ENCODE assay signal across 13 cellular contexts in genomic region chr17:79916506-79916905, GRCh38.
DNase-seq lines count a peak whose midpoint lies in the region; ATAC-seq, FAIRE-seq and TF ChIP-seq lines count a peak whose summit lies in the region.
"Had no signal": no experiment of that assay in that cellular context is flagged by ENCODE, and none has a peak within 500 bp of the region (broad histone marks: within the 10 kb centered on the region; RNA-seq: fewer than 3 reads in every experiment).

No MANE protein-coding gene starts in this region.

- no peak overlapping the region for H2AFZ ChIP-seq in Loucy (ENCODE audit: low read length)
- no peak overlapping the region for H2AFZ ChIP-seq in HepG2 (ENCODE audit: low read length)

- no peak overlapping the region for H3K4me3 ChIP-seq in A549
- H3K4me3 ChIP-seq in Loucy (ENCODE audit: low read length, poor library complexity, severe bottlenecking) = no peak overlapping the region
- no peak overlapping the region for H3K4me3 ChIP-seq in HepG2 (replicated peaks in 1 of 3; ENCODE audit: insufficient read depth in 1 of 3, low read depth in 2 of 3, low read length in 3 of 3)
- H3K4me3 ChIP-seq in spleen = no peak overlapping the region
- H3K4me3 ChIP-seq: GM12878, HAP-1 had no signal

- in situ Hi-C loops in HepG2 (cut with HindIII; ENCODE audit: extremely low pct_ligation_motif_present, low pct_unique_long_range_greater_than_20kb) = loop anchor here (5.0 kb wide), 1 partner anchor 109 kb away; no protein-coding TSS in a partner anchor

- CTCF ChIA-PET in A549 (lab: Yijun Ruan, JAX) = interaction anchor here (0.6 to 5.2 kb wide), 34 partner anchors 10 to 1307 kb away, joined by 3 to 51 read pairs (median 6); partner anchors contain the start of genes CBX4 and CBX8
- CTCF ChIA-PET in HepG2 (lab: Yijun Ruan, JAX; ENCODE audit: low intra/inter-chr PET ratio, low total read pairs) = interaction anchor here (0.8 to 1.2 kb wide), 2 partner anchors 10 to 108 kb away, joined by 3 read pairs; no protein-coding TSS in a partner anchor

- 78% methylated on average over 6 of the region's 6 CpGs for WGBS in A549 (ENCODE audit: missing lambda C conversion rate)
- WGBS in HepG2 (ENCODE audit: low lambda C conversion rate) = 22% methylated on average over 6 of the region's 6 CpGs
- 85 to 91% (median 87%) methylated on average over 6 of the region's 6 CpGs for WGBS in spleen, 5 donors

- peak overlapping the region; percentile 42 for H3K4me2 ChIP-seq in A549
- H3K4me2 ChIP-seq in Loucy (ENCODE audit: low read depth, low read length, poor library complexity, severe bottlenecking) = no peak overlapping the region
- H3K4me2 ChIP-seq in HepG2 (ENCODE audit: low read depth, low read length) = no peak overlapping the region

- H3K4me1 ChIP-seq in A549 (peaks cover 35% of the 10 kb centered on the region), Loucy (ENCODE audit: insufficient read depth, low read length, poor library complexity, severe bottlenecking) (no peaks in the 10 kb centered on the region), HepG2 (ENCODE audit: insufficient read depth, low read length) (peaks cover 77% of the 10 kb centered on the region), spleen (peaks cover 0 to 37% (median 15%) of the 10 kb centered on the region in 6 donors)
- H3K4me1 ChIP-seq: HAP-1 had no signal

- TF ChIP-seq CTCF in A549 (IDR thresholded peaks at IDR 0.05) (no peak), Loucy (conservative IDR thresholded peaks at IDR 0.05; ENCODE audit: low read length) (0 out of 2 replicates have a peak, but pooled peaks have one; percentile 2), HepG2 (CRISPR knock-in tag; IDR thresholded peaks at IDR 0.05) (no peak), spleen (IDR thresholded peaks at IDR 0.05 in 8 of 11, conservative IDR thresholded peaks at IDR 0.05 in 3 of 11) (peak in 1 of 11 experiments; percentile 6), omental fat pad (IDR thresholded peaks at IDR 0.05) (no peak)

- H3K9ac ChIP-seq in Loucy (ENCODE audit: low read depth, low read length, poor library complexity, severe bottlenecking) (no peak overlapping the region), HepG2 (ENCODE audit: insufficient read depth, low read depth, low read length) (no peak overlapping the region)

- H3K79me2 ChIP-seq in Loucy (ENCODE audit: insufficient read depth, low read length) = no peaks in the 10 kb centered on the region
- H3K79me2 ChIP-seq in HepG2 (ENCODE audit: insufficient read depth, low read length) = no peaks in the 10 kb centered on the region

- H3K36me3 ChIP-seq in Loucy (ENCODE audit: insufficient read depth, low read length) (no peaks in the 10 kb centered on the region), HepG2 (replicated peaks in 1 of 2; ENCODE audit: control insufficient read depth in 1 of 2, insufficient read depth in 2 of 2, low read length in 2 of 2) (no peaks in the 10 kb centered on the region), spleen (no peaks in the 10 kb centered on the region)
- H3K36me3 ChIP-seq: HAP-1 had no signal

- DNase-seq in A549 (ENCODE audit: low read depth in 1 of 2, low spot score in 1 of 2) = no peak
- DNase-seq in HepG2 (ENCODE audit: low spot score) = no peak
- DNase-seq in spleen = peak; percentile 17
- DNase-seq in SIG-M5 treated with dmso at 0.1 percent for 504 hours (lab: John Stamatoyannopoulos, UW; ENCODE audit: unreplicated experiment) = no peak
- DNase-seq in omental fat pad (ENCODE audit: low spot score) = no peak
- DNase-seq: DND-41, NCI-H1694 treated with DMSO at 0.1 percent for 48 hours, NCI-H446, SHP77 treated with DMSO at 0.1 percent for 48 hours had no signal

- no peaks in the 10 kb centered on the region for H4K20me1 ChIP-seq in Loucy (ENCODE audit: insufficient read depth, low read length, poor library complexity, severe bottlenecking)
- no peaks in the 10 kb centered on the region for H4K20me1 ChIP-seq in HepG2 (ENCODE audit: insufficient read depth, low read length)

- no peaks in the 10 kb centered on the region for H3K27me3 ChIP-seq in Loucy (ENCODE audit: insufficient read depth, low read length, poor library complexity, severe bottlenecking)
- H3K27me3 ChIP-seq in HepG2 (ENCODE audit: control insufficient read depth in 1 of 2, insufficient read depth in 2 of 2, low read length in 2 of 2) = peaks cover 4 to 79% of the 10 kb centered on the region in 2 experiments; a peak in 4 of 5 replicates
- H3K27me3 ChIP-seq in spleen (replicated peaks in 1 of 7) = peaks cover 0 to 74% (median 3%) of the 10 kb centered on the region in 7 donors

- no peak for FAIRE-seq in A549 (lab: Jason Lieb, UNC)
- no peak for FAIRE-seq in HepG2 (lab: Jason Lieb, UNC)
- FAIRE-seq: GM12878 had no signal

- H3K27ac ChIP-seq in A549 (peak overlapping the region in 1 of 2 experiments; percentile 46; a peak in 1 of 6 replicates), HepG2 (ENCODE audit: extremely low read length, insufficient read depth, low read length) (no peak overlapping the region), spleen (no peak overlapping the region)

- no peak for ATAC-seq in A549
- ATAC-seq in HepG2 = no peak
- ATAC-seq in HG02588 (IDR thresholded peaks at IDR 0.05; ENCODE audit: unreplicated experiment) = no peak
- ATAC-seq in omental fat pad (ENCODE audit: low FRiP score) = no peak

- no peak for TF ChIP-seq RAD21 in A549 (conservative IDR thresholded peaks at IDR 0.05 in 1 of 2, IDR thresholded peaks at IDR 0.05 in 1 of 2)
- no peak for TF ChIP-seq RAD21 in HepG2 (CRISPR knock-in tag; IDR thresholded peaks at IDR 0.05)

- BruUV-seq in HepG2 (replicated peaks; lab: Mats Ljungman, UMichigan) = no TSS peak

- TF ChIP-seq POLR2A in A549 (IDR thresholded peaks at IDR 0.05; ENCODE audit: low read length) (no peak), HepG2 (IDR thresholded peaks at IDR 0.05; ENCODE audit: insufficient read depth in 1 of 2, low read depth in 2 of 2, low read length in 2 of 2) (no peak), spleen (IDR thresholded peaks at IDR 0.05) (no peak)

- no peaks in the 10 kb centered on the region for H3K9me3 ChIP-seq in A549
- no peaks in the 10 kb centered on the region for H3K9me3 ChIP-seq in Loucy (ENCODE audit: insufficient read depth, low read depth, low read length)
- no peaks in the 10 kb centered on the region for H3K9me3 ChIP-seq in HepG2 (ENCODE audit: low read length)
- H3K9me3 ChIP-seq in spleen = no peaks in the 10 kb centered on the region
- H3K9me3 ChIP-seq: HAP-1 had no signal

- intact Hi-C loops in HepG2 (cut with micrococcal nuclease; ENCODE audit: unreplicated experiment) (loop anchor here (5.0 to 10.0 kb wide), 2 partner anchors 82 to 174 kb away; partner anchors contain the start of gene CBX4), spleen (cut with DNase I; ENCODE audit: low total_unique reads) (no loop called here)

- POLR2A ChIA-PET in A549 (lab: Yijun Ruan, JAX) (interaction anchor here (1.1 to 3.2 kb wide), 2 partner anchors 72 to 77 kb away, joined by 5 to 28 read pairs; partner anchors contain the start of gene CBX4), HepG2 (lab: Yijun Ruan, JAX) (interaction anchor here (0.6 to 2.1 kb wide), 5 partner anchors 10 to 174 kb away, joined by 4 to 16 read pairs (median 6); partner anchors contain the start of gene CBX8)

- H3K9me2 ChIP-seq in Loucy (replicated peaks; ENCODE audit: low read depth, low read length) = no peaks in the 10 kb centered on the region

- TF ChIP-seq EP300 in A549 (IDR thresholded peaks at IDR 0.05) (no peak), HepG2 (IDR thresholded peaks at IDR 0.05; ENCODE audit: low read depth in 2 of 2, low read length in 2 of 2) (no peak), HepG2 (CRISPR knock-in tag; IDR thresholded peaks at IDR 0.05; ENCODE audit: borderline replicate concordance) (no peak)

- no peaks in the 10 kb centered on the region for H3F3A ChIP-seq in Loucy (ENCODE audit: low read depth)

TF ChIP-seq in A549, 52 proteins besides CTCF, POLR2A, EP300 and RAD21:
- no peak for TF ChIP-seq HOXB5 (CRISPR knock-in tag; IDR thresholded peaks at IDR 0.05)
TF ChIP-seq in A549: peak in this region for 0.

TF ChIP-seq in HepG2, 621 proteins besides CTCF, POLR2A, EP300 and RAD21 (continues in another document):
- TF ChIP-seq NAIF1 (CRISPR knock-in tag; IDR thresholded peaks at IDR 0.05; ENCODE audit: borderline replicate concordance) (0 out of 2 replicates have a peak, but pooled peaks have one; percentile 28), CHD4 (IDR thresholded peaks at IDR 0.05; ENCODE audit: borderline replicate concordance, low read length) (no peak), ZNF761 (CRISPR knock-in tag; conservative IDR thresholded peaks at IDR 0.05) (no peak)
- TF ChIP-seq, protein P1, sequence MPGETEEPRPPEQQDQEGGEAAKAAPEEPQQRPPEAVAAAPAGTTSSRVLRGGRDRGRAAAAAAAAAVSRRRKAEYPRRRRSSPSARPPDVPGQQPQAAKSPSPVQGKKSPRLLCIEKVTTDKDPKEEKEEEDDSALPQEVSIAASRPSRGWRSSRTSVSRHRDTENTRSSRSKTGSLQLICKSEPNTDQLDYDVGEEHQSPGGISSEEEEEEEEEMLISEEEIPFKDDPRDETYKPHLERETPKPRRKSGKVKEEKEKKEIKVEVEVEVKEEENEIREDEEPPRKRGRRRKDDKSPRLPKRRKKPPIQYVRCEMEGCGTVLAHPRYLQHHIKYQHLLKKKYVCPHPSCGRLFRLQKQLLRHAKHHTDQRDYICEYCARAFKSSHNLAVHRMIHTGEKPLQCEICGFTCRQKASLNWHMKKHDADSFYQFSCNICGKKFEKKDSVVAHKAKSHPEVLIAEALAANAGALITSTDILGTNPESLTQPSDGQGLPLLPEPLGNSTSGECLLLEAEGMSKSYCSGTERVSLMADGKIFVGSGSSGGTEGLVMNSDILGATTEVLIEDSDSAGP (CRISPR knock-in tag; IDR thresholded peaks at IDR 0.05; ENCODE audit: borderline replicate concordance) = 0 out of 2 replicates have a peak, but pooled peaks have one; percentile 4
- TF ChIP-seq, protein P2, sequence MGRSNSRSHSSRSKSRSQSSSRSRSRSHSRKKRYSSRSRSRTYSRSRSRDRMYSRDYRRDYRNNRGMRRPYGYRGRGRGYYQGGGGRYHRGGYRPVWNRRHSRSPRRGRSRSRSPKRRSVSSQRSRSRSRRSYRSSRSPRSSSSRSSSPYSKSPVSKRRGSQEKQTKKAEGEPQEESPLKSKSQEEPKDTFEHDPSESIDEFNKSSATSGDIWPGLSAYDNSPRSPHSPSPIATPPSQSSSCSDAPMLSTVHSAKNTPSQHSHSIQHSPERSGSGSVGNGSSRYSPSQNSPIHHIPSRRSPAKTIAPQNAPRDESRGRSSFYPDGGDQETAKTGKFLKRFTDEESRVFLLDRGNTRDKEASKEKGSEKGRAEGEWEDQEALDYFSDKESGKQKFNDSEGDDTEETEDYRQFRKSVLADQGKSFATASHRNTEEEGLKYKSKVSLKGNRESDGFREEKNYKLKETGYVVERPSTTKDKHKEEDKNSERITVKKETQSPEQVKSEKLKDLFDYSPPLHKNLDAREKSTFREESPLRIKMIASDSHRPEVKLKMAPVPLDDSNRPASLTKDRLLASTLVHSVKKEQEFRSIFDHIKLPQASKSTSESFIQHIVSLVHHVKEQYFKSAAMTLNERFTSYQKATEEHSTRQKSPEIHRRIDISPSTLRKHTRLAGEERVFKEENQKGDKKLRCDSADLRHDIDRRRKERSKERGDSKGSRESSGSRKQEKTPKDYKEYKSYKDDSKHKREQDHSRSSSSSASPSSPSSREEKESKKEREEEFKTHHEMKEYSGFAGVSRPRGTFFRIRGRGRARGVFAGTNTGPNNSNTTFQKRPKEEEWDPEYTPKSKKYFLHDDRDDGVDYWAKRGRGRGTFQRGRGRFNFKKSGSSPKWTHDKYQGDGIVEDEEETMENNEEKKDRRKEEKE (IDR thresholded peaks at IDR 0.05) = no peak
